13 cellular contexts compared by ENCODE assay signal in genomic region chr15:73143763-73144155, GRCh38.
"Had no signal": no experiment of that assay in that cellular context is flagged by ENCODE, and none has a peak within 500 bp of the region (broad histone marks: within the 10 kb centered on the region; RNA-seq: fewer than 3 reads in every experiment).

No MANE protein-coding gene starts in this region.

- ATAC-seq: gastrocnemius medialis, heart right ventricle, left cardiac atrium, lower lobe of right lung had no signal

- H3K27ac Mint-ChIP-seq: activated B cell treated with CpG ODN at 0.5 μM for 24 hours, endodermal cell, mesothelial cell of epicardium, neural progenitor cell had no signal

- H3K27ac ChIP-seq: gastrocnemius medialis, heart right ventricle, lower lobe of right lung, neural progenitor cell, right lobe of liver had no signal

- H3K27me3 ChIP-seq: gastrocnemius medialis, heart right ventricle, neural progenitor cell, right lobe of liver had no signal

- DNase-seq: activated B cell treated with CpG ODN at 0.5 μM for 24 hours; activated CD4-positive, alpha-beta T cell treated with anti-CD3 and anti-CD28 coated beads, Interleukin-2, amount 50 U/mL, for 1 hour; endodermal cell; erythroblast; gastrocnemius medialis; heart right ventricle; left cardiac atrium; lower lobe of right lung; right lobe of liver; stimulated activated CD4-positive, alpha-beta T cell treated with anti-CD3 and anti-CD28 coated beads, Interleukin-4, amount 100 ng/mL, for 4 hours had no signal

- H3K4me3 ChIP-seq: gastrocnemius medialis, heart right ventricle, lower lobe of right lung, neural progenitor cell, right lobe of liver, smooth muscle cell had no signal

- H3K4me1 ChIP-seq: heart right ventricle, lower lobe of right lung, neural progenitor cell had no signal

- H3K9me3 Mint-ChIP-seq: activated B cell treated with CpG ODN at 0.5 μM for 24 hours, endodermal cell, mesothelial cell of epicardium, neural progenitor cell had no signal

- H3K9me3 ChIP-seq: gastrocnemius medialis, heart right ventricle, lower lobe of right lung, right lobe of liver had no signal

- H3K4me1 Mint-ChIP-seq: endodermal cell, neural progenitor cell had no signal

- H3K4me3 Mint-ChIP-seq: activated B cell treated with CpG ODN at 0.5 μM for 24 hours, endodermal cell, mesothelial cell of epicardium, neural progenitor cell had no signal

- H3K36me3 ChIP-seq: heart right ventricle, lower lobe of right lung, neural progenitor cell, right lobe of liver had no signal
